In the genomic region with DNA sequence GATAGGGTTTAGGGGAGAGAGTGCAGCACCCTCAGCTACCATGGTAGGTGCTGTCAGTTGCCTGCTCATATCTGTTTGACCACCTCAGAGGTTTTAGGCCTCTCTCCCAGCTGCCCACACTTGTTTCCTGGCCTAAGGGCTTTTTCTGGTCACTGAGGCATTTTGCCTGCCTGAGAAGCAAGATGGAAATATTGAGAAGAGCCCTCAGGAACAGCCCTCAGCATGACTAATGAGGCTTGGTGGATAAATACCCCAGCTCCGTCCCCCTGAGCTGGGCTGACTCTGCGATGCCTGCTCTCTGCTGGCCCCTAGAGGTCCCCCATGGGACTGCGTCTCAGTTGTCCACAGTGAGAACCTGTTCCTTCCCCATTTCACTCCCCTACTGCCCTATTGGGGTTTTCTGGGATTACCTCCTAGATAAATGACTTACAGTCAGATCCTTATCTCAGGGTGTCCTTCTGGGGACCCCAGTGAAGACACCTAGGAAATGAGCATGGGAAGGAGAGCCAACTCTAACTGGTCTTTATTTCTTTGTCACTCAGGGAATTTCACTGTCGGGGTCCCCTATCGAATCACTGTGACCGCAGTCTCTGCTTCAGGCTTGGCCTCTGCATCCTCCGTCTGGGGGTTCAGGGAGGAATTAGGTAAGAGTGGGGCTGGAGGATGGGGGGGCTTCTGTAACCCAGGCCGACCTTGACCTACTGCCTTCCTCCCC, we compare ENCODE assay signal across 9 cellular contexts. TPM values are rescaled to one million over a fixed set of nuclear protein-coding genes. Genes with fewer than 3 reads are reported as not detected.
DNase-seq lines count a peak whose midpoint lies in the region; ATAC-seq, FAIRE-seq and TF ChIP-seq lines count a peak whose summit lies in the region.
"Had no signal": no experiment of that assay in that cellular context is flagged by ENCODE, and none has a peak within 500 bp of the region (broad histone marks: within the 10 kb centered on the region; RNA-seq: fewer than 3 reads in every experiment).

No MANE protein-coding gene starts in this region.

- DNase-seq in HEK293T (ENCODE audit: extremely low spot score): peak; percentile 80
- peak; percentile 40 for DNase-seq in T-helper 22 cell (ENCODE audit: low read depth)
- DNase-seq in ascending aorta (ENCODE audit: low spot score in 2 of 2): no peak
- DNase-seq in kidney: no peak
- DNase-seq in stimulated activated CD8-positive, alpha-beta memory T cell treated with anti-CD3 and anti-CD28 coated beads, Interleukin-15, amount 100 ng/mL, for 1 hour (ENCODE audit: low read depth): peak; percentile 73

- POLR2A ChIA-PET in HEK293T (lab: Yijun Ruan, JAX): interaction anchor here (1.3 kb wide), 1 partner anchor 9 kb away, joined by 3 read pairs; no protein-coding TSS in a partner anchor

- no peak for FAIRE-seq in kidney (lab: Jason Lieb, UNC)

- ATAC-seq in GM21576 (IDR thresholded peaks at IDR 0.05; ENCODE audit: unreplicated experiment) (no peak), GM18907 (IDR thresholded peaks at IDR 0.05; ENCODE audit: unreplicated experiment) (no peak)

- TF ChIP-seq CTCF in C4-2B (conservative IDR thresholded peaks at IDR 0.05) (peak; percentile 96), ascending aorta (IDR thresholded peaks at IDR 0.05) (peak; percentile 41 to 70 (median 63)), kidney (IDR thresholded peaks at IDR 0.05; ENCODE audit: borderline replicate concordance, extremely low read depth, insufficient read depth) (peak; percentile 62)

- no peaks in the 10 kb centered on the region for H3K36me3 ChIP-seq in ascending aorta
- no peaks in the 10 kb centered on the region for H3K36me3 ChIP-seq in kidney (ENCODE audit: control insufficient read depth in 1 of 2, insufficient read depth in 2 of 2, low read length in 2 of 2)

- no peak overlapping the region for H3K9ac ChIP-seq in kidney (ENCODE audit: low read length in 2 of 2)

- intact Hi-C loops in ascending aorta (cut with DNase I) (no loop called here), kidney (cut with DNase I) (no loop called here)

- H3K9me3 ChIP-seq in ascending aorta (no peaks in the 10 kb centered on the region), kidney (ENCODE audit: control insufficient read depth in 1 of 2, low read length in 2 of 2) (peaks cover 0 to 5% of the 10 kb centered on the region in 2 donors)

- no peaks in the 10 kb centered on the region for H3K27me3 ChIP-seq in ascending aorta

- CTCF ChIA-PET in HEK293T (lab: Yijun Ruan, JAX): interaction anchor here (0.7 to 1.5 kb wide), 3 partner anchors 17 to 209 kb away, joined by 3 to 8 read pairs (median 4); a partner anchor contains a TSS

- no peak overlapping the region for H3K4me3 ChIP-seq in ascending aorta
- no peak overlapping the region for H3K4me3 ChIP-seq in kidney (ENCODE audit: low read length in 2 of 2)

- no peak overlapping the region for H3K27ac ChIP-seq in C4-2B
- H3K27ac ChIP-seq in ascending aorta: no peak overlapping the region
- H3K27ac ChIP-seq in kidney (ENCODE audit: low read depth in 2 of 2, low read length in 2 of 2): no peak overlapping the region

- H3K4me1 ChIP-seq in ascending aorta (no peaks in the 10 kb centered on the region), kidney (ENCODE audit: control insufficient read depth in 1 of 2, insufficient read depth in 1 of 2, low read depth in 1 of 2, low read length in 2 of 2) (no peaks in the 10 kb centered on the region)

TF ChIP-seq in HEK293T, 16 proteins besides CTCF, POLR2A, EP300 and RAD21:
- TF ChIP-seq BHLHE40 (IDR thresholded peaks at IDR 0.05; ENCODE audit: borderline replicate concordance) (no peak), L3MBTL2 (conservative IDR thresholded peaks at IDR 0.05) (no peak), FOXM1 (IDR thresholded peaks at IDR 0.05; ENCODE audit: borderline replicate concordance) (no peak), FOXK2 (IDR thresholded peaks at IDR 0.05) (no peak), CTBP1 (IDR thresholded peaks at IDR 0.05; ENCODE audit: borderline replicate concordance) (no peak), FOXA1 (IDR thresholded peaks at IDR 0.05) (no peak), SUZ12 (IDR thresholded peaks at IDR 0.05) (no peak), LEF1 (IDR thresholded peaks at IDR 0.05; ENCODE audit: borderline replicate concordance) (no peak), ARNT (IDR thresholded peaks at IDR 0.05) (no peak)
- TF ChIP-seq, protein P1, sequence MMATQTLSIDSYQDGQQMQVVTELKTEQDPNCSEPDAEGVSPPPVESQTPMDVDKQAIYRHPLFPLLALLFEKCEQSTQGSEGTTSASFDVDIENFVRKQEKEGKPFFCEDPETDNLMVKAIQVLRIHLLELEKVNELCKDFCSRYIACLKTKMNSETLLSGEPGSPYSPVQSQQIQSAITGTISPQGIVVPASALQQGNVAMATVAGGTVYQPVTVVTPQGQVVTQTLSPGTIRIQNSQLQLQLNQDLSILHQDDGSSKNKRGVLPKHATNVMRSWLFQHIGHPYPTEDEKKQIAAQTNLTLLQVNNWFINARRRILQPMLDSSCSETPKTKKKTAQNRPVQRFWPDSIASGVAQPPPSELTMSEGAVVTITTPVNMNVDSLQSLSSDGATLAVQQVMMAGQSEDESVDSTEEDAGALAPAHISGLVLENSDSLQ (IDR thresholded peaks at IDR 0.05): no peak

RNA-seq across cellular contexts. Expression of a gene that starts 13.3 kb away (rescaled TPM):
- total RNA-seq in ascending aorta: 1.7 TPM
- total RNA-seq in kidney: 19.4 TPM
- 45.8 TPM for polyA plus RNA-seq in kidney (ENCODE audit: insufficient read depth, low read depth, low replicate concordance)
- total RNA-seq: skeletal muscle tissue had no signal

RNA-seq across cellular contexts. Expression of a gene that starts 17.0 kb away (rescaled TPM):
- total RNA-seq in ascending aorta (4.2 TPM), kidney (14.1 TPM)
- polyA plus RNA-seq in kidney (ENCODE audit: insufficient read depth, low read depth, low replicate concordance): 3.1 TPM

RNA-seq across cellular contexts. Expression of a gene that starts 20.6 kb away (rescaled TPM):
- total RNA-seq in ascending aorta: not detected
- not detected for total RNA-seq in kidney
- polyA plus RNA-seq in kidney (ENCODE audit: insufficient read depth, low read depth, low replicate concordance): not detected
- total RNA-seq: skeletal muscle tissue had no signal

RNA-seq across cellular contexts. Expression of a gene that starts 24.0 kb away (rescaled TPM):
- total RNA-seq in ascending aorta (6.0 TPM), kidney (8.7 TPM)
- polyA plus RNA-seq in kidney (ENCODE audit: insufficient read depth, low read depth, low replicate concordance): 32.0 TPM
- total RNA-seq: skeletal muscle tissue had no signal

RNA-seq across cellular contexts. Expression of a gene that starts 37.0 kb away (rescaled TPM):
- total RNA-seq in ascending aorta (not detected), kidney (not detected)
- not detected for polyA plus RNA-seq in kidney (ENCODE audit: insufficient read depth, low read depth, low replicate concordance)
- total RNA-seq: skeletal muscle tissue had no signal

Comparison
In these comparisons a context has a peak if more than half of its experiments do, and no peak if none do; other contexts are left out.
1. DNase-seq: peak in HEK293T (single experiment), T-helper 22 cell (single experiment) and stimulated activated CD8-positive, alpha-beta memory T cell treated with anti-CD3 and anti-CD28 coated beads, Interleukin-15, amount 100 ng/mL, for 1 hour (single experiment); none in ascending aorta (0 of 2) and kidney (single experiment).
2. Peak in every context shown above with its lines, with median percentiles within 50 percentile points of each other: CTCF ChIP-seq.